In genomic region chr2:85191157-85191556, GRCh38 we compare ENCODE assay signal across 27 cellular contexts. TPM values are rescaled to one million over a fixed set of nuclear protein-coding genes. Genes with fewer than 3 reads are reported as not detected.
"Had no signal": no experiment of that assay in that cellular context is flagged by ENCODE, and none has a peak within 500 bp of the region (broad histone marks: within the 10 kb centered on the region; RNA-seq: fewer than 3 reads in every experiment).

No MANE protein-coding gene starts in this region.

- H3K9me3 ChIP-seq: gastroesophageal sphincter, pancreas, prostate gland, testis, transverse colon had no signal

- H3K9me3 Mint-ChIP-seq: activated CD4-positive, alpha-beta memory T cell treated with anti-CD3 and anti-CD28 coated beads, Interleukin-2, amount 10 ng/mL, durations not matched to agents 7 days and 5 days; activated CD4-positive, alpha-beta T cell treated with anti-CD3 and anti-CD28 coated beads, Interleukin-2, amount 10 ng/mL, durations not matched to agents 24 days and 14 days; activated T-helper 2 cell treated with anti-CD3 and anti-CD28 coated beads, Interferon-gamma antibody, Interleukin-2, Interleukin-4, amounts not matched to agents 10 μg/mL and 5 μg/mL and 100 μg/mL, durations not matched to agents 14 hours and 24 hours and 36 hours; mesothelial cell of epicardium; T-helper 1 cell treated with Interleukin-12 subunit alpha and Interleukin-12 subunit beta and Interleukin-4 antibody, amounts not matched to agents 30 μg/mL and 1 μg/mL, for 36 hours had no signal

- H3K4me3 ChIP-seq: cardiac muscle cell, gastroesophageal sphincter, lung, pancreas, prostate gland, testis, transverse colon had no signal

- ATAC-seq: gastroesophageal sphincter; left lobe of liver; pancreas; stimulated activated naive CD8-positive, alpha-beta T cell treated with anti-CD3 and anti-CD28 coated beads, Interleukin-15, Interleukin-2, amounts not matched to agents 100 U/mL and 50 U/mL, for 24 hours had no signal

- H3K4me1 ChIP-seq: pancreas, prostate gland, testis had no signal

- DNase-seq: activated CD4-positive, alpha-beta memory T cell treated with anti-CD3 and anti-CD28 coated beads, Interleukin-2, amount 10 ng/mL, durations not matched to agents 7 days and 5 days; activated CD4-positive, alpha-beta T cell treated with anti-CD3 and anti-CD28 coated beads, Interleukin-2, amount 10 ng/mL, durations not matched to agents 24 days and 14 days; activated CD4-positive, CD25-positive, alpha-beta regulatory T cell treated with anti-CD3 and anti-CD28 coated beads, Interleukin-2, amount 50 U/mL, for 72 hours; activated T-cell treated with anti-CD3 and anti-CD28 coated beads, Interleukin-2, amount 50 U/mL, for 48 hours; anterior cingulate cortex; cortex of kidney; naive B cell; nucleus accumbens; pancreas; retina; stimulated activated CD4-positive, alpha-beta T cell treated with anti-CD3 and anti-CD28 coated beads, Interleukin-15, amount 100 ng/mL, for 24 hours; stimulated activated naive CD8-positive, alpha-beta T cell treated with anti-CD3 and anti-CD28 coated beads, Interleukin-15, Interleukin-2, amounts not matched to agents 100 U/mL and 50 U/mL, for 24 hours; SW 1271; T-helper 9 cell; testis; transverse colon; WERI-Rb-1 had no signal

- H3K27ac ChIP-seq: cardiac muscle cell, gastroesophageal sphincter, pancreas, prostate gland, testis, transverse colon, WERI-Rb-1 had no signal

- H3K27me3 ChIP-seq: cardiac muscle cell, gastroesophageal sphincter, pancreas, testis, transverse colon had no signal

- H3K36me3 ChIP-seq: cardiac muscle cell, gastroesophageal sphincter, pancreas, prostate gland, transverse colon had no signal

- H3K27ac Mint-ChIP-seq: activated CD4-positive, alpha-beta memory T cell treated with anti-CD3 and anti-CD28 coated beads, Interleukin-2, amount 10 ng/mL, durations not matched to agents 7 days and 5 days; activated CD4-positive, alpha-beta T cell treated with anti-CD3 and anti-CD28 coated beads, Interleukin-2, amount 10 ng/mL, durations not matched to agents 24 days and 14 days; activated naive CD8-positive, alpha-beta T cell; activated T-helper 2 cell treated with anti-CD3 and anti-CD28 coated beads, Interferon-gamma antibody, Interleukin-2, Interleukin-4, amounts not matched to agents 10 μg/mL and 5 μg/mL and 100 μg/mL, durations not matched to agents 14 hours and 24 hours and 36 hours; mesothelial cell of epicardium; naive B cell; T-helper 1 cell treated with Interleukin-12 subunit alpha and Interleukin-12 subunit beta and Interleukin-4 antibody, amounts not matched to agents 30 μg/mL and 1 μg/mL, for 36 hours had no signal

- H3K4me3 Mint-ChIP-seq: activated CD4-positive, alpha-beta memory T cell treated with anti-CD3 and anti-CD28 coated beads, Interleukin-2, amount 10 ng/mL, durations not matched to agents 7 days and 5 days; activated CD4-positive, alpha-beta T cell treated with anti-CD3 and anti-CD28 coated beads, Interleukin-2, amount 10 ng/mL, durations not matched to agents 24 days and 14 days; activated naive CD8-positive, alpha-beta T cell; mesothelial cell of epicardium; naive B cell; T-helper 1 cell treated with Interleukin-12 subunit alpha and Interleukin-12 subunit beta and Interleukin-4 antibody, amounts not matched to agents 30 μg/mL and 1 μg/mL, for 36 hours had no signal

- H3K4me1 Mint-ChIP-seq: activated CD4-positive, alpha-beta memory T cell treated with anti-CD3 and anti-CD28 coated beads, Interleukin-2, amount 10 ng/mL, durations not matched to agents 7 days and 5 days; naive B cell had no signal

- H3K36me3 Mint-ChIP-seq: activated naive CD8-positive, alpha-beta T cell; naive B cell had no signal

RNA-seq across cellular contexts. Expression of gene TCF7L1, which starts 58.0 kb away (rescaled TPM):
- polyA plus RNA-seq: neural cell had no signal
